ENCODE assay signal across 26 cellular contexts in genomic region chr6:139500977-139501376, GRCh38.
DNase-seq lines count a peak whose midpoint lies in the region; ATAC-seq and TF ChIP-seq lines count a peak whose summit lies in the region.
"Had no signal": no experiment of that assay in that cellular context is flagged by ENCODE, and none has a peak within 500 bp of the region (broad histone marks: within the 10 kb centered on the region; RNA-seq: fewer than 3 reads in every experiment).

No MANE protein-coding gene starts in this region.

- in situ Hi-C loops in mammary epithelial cell (cut with MboI; ENCODE audit: low sequenced_read_pairs in 2 of 2): no loop called here

- 56% methylated on average over 1 of the region's 1 CpG for WGBS in mammary epithelial cell (ENCODE audit: low coverage, missing lambda C conversion rate)

- H3K27ac ChIP-seq in mammary epithelial cell (ENCODE audit: insufficient read depth, low read depth, low read length) (no peak overlapping the region), breast epithelium (no peak overlapping the region), parathyroid adenoma (peak overlapping the region; percentile 30)
- H3K27ac ChIP-seq: PC-9, RWPE1 had no signal

- TF ChIP-seq POLR2A in breast epithelium (IDR thresholded peaks at IDR 0.05): no peak

- no peaks in the 10 kb centered on the region for H3K79me2 ChIP-seq in mammary epithelial cell (ENCODE audit: insufficient read depth, low read length)
- no peaks in the 10 kb centered on the region for H3K79me2 ChIP-seq in parathyroid adenoma

- no peak for TF ChIP-seq CTCF in mammary epithelial cell (conservative IDR thresholded peaks at IDR 0.05 in 1 of 2, IDR thresholded peaks at IDR 0.05 in 1 of 2; ENCODE audit: extremely low read depth in 1 of 2, insufficient read depth in 1 of 2, low read depth in 1 of 2, low read length in 2 of 2)
- TF ChIP-seq CTCF in breast epithelium (IDR thresholded peaks at IDR 0.05): no peak
- TF ChIP-seq CTCF in epithelial cell of esophagus (IDR thresholded peaks at IDR 0.05; ENCODE audit: insufficient read depth, low read depth, low read length, missing control alignments): no peak
- no peak for TF ChIP-seq CTCF in parathyroid adenoma (IDR thresholded peaks at IDR 0.05)

- H3K9me3 ChIP-seq in mammary epithelial cell (replicated peaks; ENCODE audit: insufficient read depth, low read length): peaks cover 4% of the 10 kb centered on the region
- no peaks in the 10 kb centered on the region for H3K9me3 ChIP-seq in breast epithelium
- H3K9me3 ChIP-seq in parathyroid adenoma (ENCODE audit: control insufficient read depth, low read length): no peaks in the 10 kb centered on the region

- intact Hi-C loops in mammary epithelial cell (cut with micrococcal nuclease) (no loop called here), breast epithelium (cut with DNase I; ENCODE audit: low total_unique reads) (no loop called here)

- H4K20me1 ChIP-seq in mammary epithelial cell (ENCODE audit: insufficient read depth, low read length): no peaks in the 10 kb centered on the region

- H3K9ac ChIP-seq in mammary epithelial cell (ENCODE audit: insufficient read depth, low read length): no peak overlapping the region
- H3K9ac ChIP-seq in parathyroid adenoma: no peak overlapping the region

- H3K4me1 ChIP-seq in mammary epithelial cell (ENCODE audit: insufficient read depth, low read length) (no peaks in the 10 kb centered on the region), breast epithelium (no peaks in the 10 kb centered on the region), parathyroid adenoma (peaks cover 3% of the 10 kb centered on the region)

- BruUV-seq in mammary epithelial cell (replicated peaks; lab: Mats Ljungman, UMichigan): no TSS peak

- no peak overlapping the region for H2AFZ ChIP-seq in mammary epithelial cell (ENCODE audit: low read depth, low read length)
- no peak overlapping the region for H2AFZ ChIP-seq in parathyroid adenoma
- H2AFZ ChIP-seq: GM23338, PC-9 had no signal

- H3K36me3 ChIP-seq in mammary epithelial cell (ENCODE audit: insufficient read depth, low read length): no peaks in the 10 kb centered on the region
- H3K36me3 ChIP-seq in breast epithelium: no peaks in the 10 kb centered on the region
- no peaks in the 10 kb centered on the region for H3K36me3 ChIP-seq in parathyroid adenoma (ENCODE audit: control insufficient read depth, insufficient read depth, low read length)

- no peaks in the 10 kb centered on the region for H3K27me3 ChIP-seq in mammary epithelial cell (ENCODE audit: insufficient read depth, low read length)
- no peaks in the 10 kb centered on the region for H3K27me3 ChIP-seq in breast epithelium
- no peaks in the 10 kb centered on the region for H3K27me3 ChIP-seq in parathyroid adenoma (ENCODE audit: control insufficient read depth, insufficient read depth, low read length)

- ATAC-seq in HG03469 (IDR thresholded peaks at IDR 0.05; ENCODE audit: unreplicated experiment): no peak
- ATAC-seq: GM12878, GM23338, T-cell had no signal

- peak; percentile 16 for DNase-seq in mammary epithelial cell
- DNase-seq in breast epithelium (ENCODE audit: low spot score in 2 of 2): no peak
- peak; percentile 60 for DNase-seq in M059J (ENCODE audit: low read depth)
- peak; percentile 10 for DNase-seq in epithelial cell of esophagus (ENCODE audit: low read depth)
- DNase-seq in kidney glomerular epithelial cell (lab: John Stamatoyannopoulos, UW): no peak
- DNase-seq in C1 segment of cervical spinal cord (lab: John Stamatoyannopoulos, UW): no peak
- DNase-seq: CD4-positive, CD25-positive, alpha-beta regulatory T cell; DMS153; GDM1; H9; KBM-7; MM.1S; NCI-H187; NCI-H2171 treated with DMSO at 0.1 percent for 48 hours; NCI-H345; NCI-H510A treated with DMSO at 0.1 percent for 48 hours; NCI-H748 treated with DMSO at 0.1 percent for 48 hours; NK-92 treated with Interleukin-12 subunit alpha and Interleukin-12 subunit beta, amount 100 ng/mL, for 24 hours; PC-9; SHP77; T-cell had no signal

- CTCF ChIA-PET in mammary epithelial cell (lab: Charles Lee; ENCODE audit: low non-redundant PET): no interaction called here

- dilution Hi-C loops in mammary epithelial cell (cut with HindIII; ENCODE audit: low sequenced_read_pairs): no loop called here

- H3K4me3 ChIP-seq in mammary epithelial cell (replicated peaks in 1 of 3; ENCODE audit: insufficient read depth in 1 of 3, low read depth in 2 of 3, low read length in 3 of 3): no peak overlapping the region
- no peak overlapping the region for H3K4me3 ChIP-seq in breast epithelium
- no peak overlapping the region for H3K4me3 ChIP-seq in epithelial cell of esophagus (ENCODE audit: low read length)
- H3K4me3 ChIP-seq in parathyroid adenoma (ENCODE audit: low read depth, low read length): no peak overlapping the region
- H3K4me3 ChIP-seq: GM12878, GM23338, PC-9 had no signal

- H3K4me2 ChIP-seq in mammary epithelial cell (ENCODE audit: insufficient read depth, low read depth, low read length): no peak overlapping the region
- no peak overlapping the region for H3K4me2 ChIP-seq in parathyroid adenoma (ENCODE audit: low read length)
- H3K4me2 ChIP-seq: GM23338, PC-9 had no signal

Comparison
In these comparisons a context has a peak if more than half of its experiments do, and no peak if none do; other contexts are left out.
1. DNase-seq: peak in mammary epithelial cell (single experiment), M059J (single experiment) and epithelial cell of esophagus (single experiment); none in breast epithelium (0 of 2), kidney glomerular epithelial cell (single experiment) and C1 segment of cervical spinal cord (0 of 14).